ENCODE assay signal across 10 cellular contexts in the genomic region with DNA sequence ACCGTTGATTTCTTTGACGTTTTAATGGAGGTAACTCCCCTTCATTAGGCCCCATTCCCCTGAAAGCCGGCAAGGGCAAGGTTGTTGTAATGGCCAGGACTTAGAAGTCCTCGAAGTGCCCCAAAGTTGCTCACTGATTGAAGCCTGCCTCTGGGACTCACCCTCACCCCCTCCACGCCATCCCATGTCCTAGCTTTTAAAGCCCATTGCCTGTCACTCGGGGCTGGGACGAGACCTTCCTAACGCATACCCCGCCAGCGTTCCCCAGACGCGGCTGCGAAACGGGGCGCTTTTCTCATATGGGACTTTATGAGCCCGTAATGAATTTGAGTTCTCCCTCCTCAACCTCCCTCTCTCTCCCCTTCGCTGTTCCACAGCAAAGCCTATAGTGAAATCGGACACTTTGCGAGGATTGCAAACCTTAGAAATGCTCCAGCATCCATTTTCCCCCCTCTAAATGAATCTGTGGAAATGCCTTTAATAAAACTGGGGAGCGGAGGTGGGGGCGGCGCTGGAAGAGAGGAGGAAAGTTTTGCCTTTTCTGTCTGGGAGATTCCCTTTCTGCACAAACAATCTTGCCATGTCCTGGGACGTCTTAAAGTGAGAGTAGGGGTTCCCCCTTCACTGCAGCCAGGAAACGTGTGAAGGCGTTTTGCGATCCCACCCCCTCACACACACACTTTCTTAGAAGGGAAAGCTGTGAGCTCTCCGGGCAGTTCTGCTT. TPM values are rescaled to one million over a fixed set of nuclear protein-coding genes. Genes with fewer than 3 reads are reported as not detected.
DNase-seq lines count a peak whose midpoint lies in the region; ATAC-seq and TF ChIP-seq lines count a peak whose summit lies in the region.
"Had no signal": no experiment of that assay in that cellular context is flagged by ENCODE, and none has a peak within 500 bp of the region (broad histone marks: within the 10 kb centered on the region; RNA-seq: fewer than 3 reads in every experiment).

No MANE protein-coding gene starts in this region.

- H3K27me3 ChIP-seq in foreskin keratinocyte: peaks cover 28% of the 10 kb centered on the region

- H3K36me3 Mint-ChIP-seq in progenitor cell of endocrine pancreas (ENCODE audit: insufficient read depth): no peaks in the 10 kb centered on the region
- H3K36me3 Mint-ChIP-seq in activated T-cell treated with anti-CD3 and anti-CD28 coated beads, Interleukin-2, amount 50 U/mL, for 24 hours (ENCODE audit: low read depth): no peaks in the 10 kb centered on the region

- H3K27ac ChIP-seq in foreskin keratinocyte: no peak overlapping the region

- H3K4me1 ChIP-seq in foreskin keratinocyte: peaks cover 17% of the 10 kb centered on the region

- peak; percentile 71 for DNase-seq in EL
- DNase-seq in foreskin keratinocyte: no peak
- no peak for DNase-seq in progenitor cell of endocrine pancreas (ENCODE audit: low spot score, unreplicated experiment)
- DNase-seq in activated T-cell treated with anti-CD3 and anti-CD28 coated beads, Interleukin-2, amount 50 U/mL, for 24 hours: no peak
- DNase-seq: NCI-H446 had no signal

- ATAC-seq in SK-N-SH treated with all-trans-retinoic acid at 6 μM for 48 hours (peak; percentile 23), foreskin keratinocyte (peak; percentile 13), GM19023 (IDR thresholded peaks at IDR 0.05; ENCODE audit: unreplicated experiment) (no peak), GM18517 (IDR thresholded peaks at IDR 0.05; ENCODE audit: unreplicated experiment) (no peak), GM19328 (IDR thresholded peaks at IDR 0.05; ENCODE audit: unreplicated experiment) (no peak)

- no peak overlapping the region for H3K27ac Mint-ChIP-seq in progenitor cell of endocrine pancreas
- H3K27ac Mint-ChIP-seq in activated T-cell treated with anti-CD3 and anti-CD28 coated beads, Interleukin-2, amount 50 U/mL, for 24 hours: no peak overlapping the region
- H3K27ac Mint-ChIP-seq: memory B cell had no signal

- TF ChIP-seq CTCF in foreskin keratinocyte (conservative IDR thresholded peaks at IDR 0.05) (no peak), progenitor cell of endocrine pancreas (IDR thresholded peaks at IDR 0.05; ENCODE audit: unreplicated experiment) (no peak)

- peak overlapping the region; percentile 63 for H3K4me3 Mint-ChIP-seq in progenitor cell of endocrine pancreas (ENCODE audit: low read depth)
- H3K4me3 Mint-ChIP-seq in activated T-cell treated with anti-CD3 and anti-CD28 coated beads, Interleukin-2, amount 50 U/mL, for 24 hours: no peak overlapping the region
- H3K4me3 Mint-ChIP-seq: memory B cell had no signal

- peaks cover 87% of the 10 kb centered on the region for H3K27me3 Mint-ChIP-seq in progenitor cell of endocrine pancreas
- peaks cover 82% of the 10 kb centered on the region for H3K27me3 Mint-ChIP-seq in activated T-cell treated with anti-CD3 and anti-CD28 coated beads, Interleukin-2, amount 50 U/mL, for 24 hours

- no peaks in the 10 kb centered on the region for H3K9me3 Mint-ChIP-seq in progenitor cell of endocrine pancreas (ENCODE audit: low read depth)
- no peaks in the 10 kb centered on the region for H3K9me3 Mint-ChIP-seq in activated T-cell treated with anti-CD3 and anti-CD28 coated beads, Interleukin-2, amount 50 U/mL, for 24 hours

- H3K4me1 Mint-ChIP-seq in progenitor cell of endocrine pancreas (ENCODE audit: low read depth): peaks cover 22% of the 10 kb centered on the region
- H3K4me1 Mint-ChIP-seq in activated T-cell treated with anti-CD3 and anti-CD28 coated beads, Interleukin-2, amount 50 U/mL, for 24 hours (ENCODE audit: low read depth): peaks cover 13% of the 10 kb centered on the region

TF ChIP-seq in SK-N-SH treated with all-trans-retinoic acid at 6 μM for 48 hours, 23 proteins besides CTCF, POLR2A, EP300 and RAD21:
- TF ChIP-seq TCF4 (CRISPR knock-in tag; IDR thresholded peaks at IDR 0.05; ENCODE audit: borderline replicate concordance): no peak
- no peak for TF ChIP-seq ZFP30 (CRISPR knock-in tag; IDR thresholded peaks at IDR 0.05)
- TF ChIP-seq ISL1 (CRISPR knock-in tag; IDR thresholded peaks at IDR 0.05): no peak
- TF ChIP-seq, protein P1, sequence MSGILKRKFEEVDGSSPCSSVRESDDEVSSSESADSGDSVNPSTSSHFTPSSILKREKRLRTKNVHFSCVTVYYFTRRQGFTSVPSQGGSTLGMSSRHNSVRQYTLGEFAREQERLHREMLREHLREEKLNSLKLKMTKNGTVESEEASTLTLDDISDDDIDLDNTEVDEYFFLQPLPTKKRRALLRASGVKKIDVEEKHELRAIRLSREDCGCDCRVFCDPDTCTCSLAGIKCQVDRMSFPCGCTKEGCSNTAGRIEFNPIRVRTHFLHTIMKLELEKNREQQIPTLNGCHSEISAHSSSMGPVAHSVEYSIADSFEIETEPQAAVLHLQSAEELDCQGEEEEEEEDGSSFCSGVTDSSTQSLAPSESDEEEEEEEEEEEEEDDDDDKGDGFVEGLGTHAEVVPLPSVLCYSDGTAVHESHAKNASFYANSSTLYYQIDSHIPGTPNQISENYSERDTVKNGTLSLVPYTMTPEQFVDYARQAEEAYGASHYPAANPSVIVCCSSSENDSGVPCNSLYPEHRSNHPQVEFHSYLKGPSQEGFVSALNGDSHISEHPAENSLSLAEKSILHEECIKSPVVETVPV (CRISPR knock-in tag; IDR thresholded peaks at IDR 0.05): no peak
- no peak for TF ChIP-seq GLIS3 (CRISPR knock-in tag; IDR thresholded peaks at IDR 0.05)
- no peak for TF ChIP-seq SNAI2 (CRISPR knock-in tag; IDR thresholded peaks at IDR 0.05)
- TF ChIP-seq, protein P2, sequence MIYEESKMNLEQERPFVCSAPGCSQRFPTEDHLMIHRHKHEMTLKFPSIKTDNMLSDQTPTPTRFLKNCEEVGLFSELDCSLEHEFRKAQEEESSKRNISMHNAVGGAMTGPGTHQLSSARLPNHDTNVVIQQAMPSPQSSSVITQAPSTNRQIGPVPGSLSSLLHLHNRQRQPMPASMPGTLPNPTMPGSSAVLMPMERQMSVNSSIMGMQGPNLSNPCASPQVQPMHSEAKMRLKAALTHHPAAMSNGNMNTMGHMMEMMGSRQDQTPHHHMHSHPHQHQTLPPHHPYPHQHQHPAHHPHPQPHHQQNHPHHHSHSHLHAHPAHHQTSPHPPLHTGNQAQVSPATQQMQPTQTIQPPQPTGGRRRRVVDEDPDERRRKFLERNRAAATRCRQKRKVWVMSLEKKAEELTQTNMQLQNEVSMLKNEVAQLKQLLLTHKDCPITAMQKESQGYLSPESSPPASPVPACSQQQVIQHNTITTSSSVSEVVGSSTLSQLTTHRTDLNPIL (CRISPR knock-in tag; IDR thresholded peaks at IDR 0.05; ENCODE audit: low read depth): no peak
- no peak for TF ChIP-seq OSR1 (CRISPR knock-in tag; IDR thresholded peaks at IDR 0.05)
- TF ChIP-seq, protein P3, sequence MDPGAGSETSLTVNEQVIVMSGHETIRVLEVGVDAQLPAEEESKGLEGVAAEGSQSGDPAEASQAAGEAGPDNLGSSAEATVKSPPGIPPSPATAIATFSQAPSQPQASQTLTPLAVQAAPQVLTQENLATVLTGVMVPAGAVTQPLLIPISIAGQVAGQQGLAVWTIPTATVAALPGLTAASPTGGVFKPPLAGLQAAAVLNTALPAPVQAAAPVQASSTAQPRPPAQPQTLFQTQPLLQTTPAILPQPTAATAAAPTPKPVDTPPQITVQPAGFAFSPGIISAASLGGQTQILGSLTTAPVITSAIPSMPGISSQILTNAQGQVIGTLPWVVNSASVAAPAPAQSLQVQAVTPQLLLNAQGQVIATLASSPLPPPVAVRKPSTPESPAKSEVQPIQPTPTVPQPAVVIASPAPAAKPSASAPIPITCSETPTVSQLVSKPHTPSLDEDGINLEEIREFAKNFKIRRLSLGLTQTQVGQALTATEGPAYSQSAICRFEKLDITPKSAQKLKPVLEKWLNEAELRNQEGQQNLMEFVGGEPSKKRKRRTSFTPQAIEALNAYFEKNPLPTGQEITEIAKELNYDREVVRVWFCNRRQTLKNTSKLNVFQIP (CRISPR knock-in tag; IDR thresholded peaks at IDR 0.05; ENCODE audit: borderline replicate concordance, low read depth): no peak

RNA-seq across cellular contexts. Expression of a gene that starts 1.5 kb away (rescaled TPM):
- 0.25 and 0.44 TPM in 2 replicates for total RNA-seq in foreskin keratinocyte
- 0.03 and 0.04 TPM in 2 replicates for polyA plus RNA-seq in foreskin keratinocyte
- 0.33 and 0.36 TPM in 2 replicates for total RNA-seq in progenitor cell of endocrine pancreas

Comparison
In these comparisons a context has a peak if more than half of its experiments do, and no peak if none do; other contexts are left out.
1. ATAC-seq: peak in SK-N-SH treated with all-trans-retinoic acid at 6 μM for 48 hours (single experiment) and foreskin keratinocyte (single experiment); none in GM19023 (single experiment), GM18517 (single experiment) and GM19328 (single experiment).